19 cellular contexts compared by ENCODE assay signal in the genomic region with DNA sequence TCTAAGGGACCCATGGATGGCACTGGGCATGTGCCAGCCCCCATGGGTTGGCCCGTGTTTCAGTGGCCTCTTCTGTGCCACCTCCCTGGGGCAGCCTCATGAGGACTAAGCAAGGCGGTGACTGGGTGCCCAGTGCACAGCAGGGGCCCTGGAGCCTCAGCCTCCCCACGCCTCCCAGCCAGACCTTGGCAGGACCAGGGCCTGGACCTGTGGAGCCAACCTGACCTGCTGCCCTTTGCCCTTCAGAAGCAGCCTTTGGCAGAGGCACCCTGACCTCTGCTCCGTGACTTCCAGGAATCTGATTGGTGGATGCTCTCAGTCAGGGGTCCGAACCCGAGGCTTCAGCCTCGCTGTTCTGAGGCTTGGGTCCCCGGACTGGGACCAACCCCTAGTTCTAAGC. TPM values are rescaled to one million over a fixed set of nuclear protein-coding genes. Genes with fewer than 3 reads are reported as not detected.
DNase-seq lines count a peak whose midpoint lies in the region; ATAC-seq and TF ChIP-seq lines count a peak whose summit lies in the region.
"Had no signal": no experiment of that assay in that cellular context is flagged by ENCODE, and none has a peak within 500 bp of the region (broad histone marks: within the 10 kb centered on the region; RNA-seq: fewer than 3 reads in every experiment).

No MANE protein-coding gene starts in this region.

- peak overlapping the region; percentile 78 for H3K27ac ChIP-seq in BLaER1
- no peak overlapping the region for H3K27ac ChIP-seq in neural progenitor cell
- H3K27ac ChIP-seq in osteoblast (ENCODE audit: low read depth, low read length): no peak overlapping the region
- H3K27ac ChIP-seq: C4-2B had no signal

- H3K9me3 ChIP-seq in BLaER1: peaks cover 16% of the 10 kb centered on the region
- no peaks in the 10 kb centered on the region for H3K9me3 ChIP-seq in neural progenitor cell (ENCODE audit: low read depth)
- H3K9me3 ChIP-seq in osteoblast (ENCODE audit: low read depth, low read length): peaks cover 4% of the 10 kb centered on the region
- H3K9me3 ChIP-seq: BE2C, Caco-2 had no signal

- no peaks in the 10 kb centered on the region for H4K20me1 ChIP-seq in BLaER1
- no peaks in the 10 kb centered on the region for H4K20me1 ChIP-seq in neural progenitor cell (ENCODE audit: low read depth)
- no peaks in the 10 kb centered on the region for H4K20me1 ChIP-seq in osteoblast (ENCODE audit: insufficient read depth, low read length)

- H3K36me3 ChIP-seq in BLaER1: peaks cover 77% of the 10 kb centered on the region
- no peaks in the 10 kb centered on the region for H3K36me3 ChIP-seq in neural progenitor cell
- H3K36me3 ChIP-seq in osteoblast (ENCODE audit: insufficient read depth, low read length): no peaks in the 10 kb centered on the region
- H3K36me3 ChIP-seq: BE2C had no signal

- peak overlapping the region; percentile 27; the same call in 1 of the 2 replicates for H3K9ac ChIP-seq in BLaER1
- peak overlapping the region; percentile 8 for H3K9ac ChIP-seq in neural progenitor cell

- H3K27me3 Mint-ChIP-seq in neural progenitor cell (ENCODE audit: insufficient read depth, low read depth): peaks cover 5% of the 10 kb centered on the region
- H3K27me3 Mint-ChIP-seq: CD4-positive, alpha-beta T cell had no signal

- no peak for TF ChIP-seq CTCF in neural progenitor cell (IDR thresholded peaks at IDR 0.05)
- no peak for TF ChIP-seq CTCF in osteoblast (IDR thresholded peaks at IDR 0.05; ENCODE audit: extremely low read depth, low read depth, low read length)

- no peaks in the 10 kb centered on the region for H3K4me1 Mint-ChIP-seq in neural progenitor cell

- DNase-seq in left lobe of liver (ENCODE audit: low spot score) (peak; percentile 70), neural progenitor cell (ENCODE audit: low spot score) (no peak), osteoblast (ENCODE audit: insufficient read length, low spot score, missing footprints) (peak; percentile 45), NCI-H748 treated with DMSO at 0.1 percent for 48 hours (lab: John Stamatoyannopoulos, UW) (no peak), SKM-1 treated with dmso at 0.1 percent for 144 hours (lab: John Stamatoyannopoulos, UW; ENCODE audit: unreplicated experiment) (no peak), NCI-H524 treated with DMSO at 0.1 percent for 48 hours (lab: John Stamatoyannopoulos, UW) (no peak)
- DNase-seq: 8988T; ACHN; BE2C; Caco-2; Calu3; CD4-positive, alpha-beta T cell; CD8-positive, alpha-beta T cell; DMS79 treated with DMSO at 0.1 percent for 48 hours; GF-D8 had no signal

- H3K9me3 Mint-ChIP-seq in neural progenitor cell: no peaks in the 10 kb centered on the region
- H3K9me3 Mint-ChIP-seq: CD4-positive, alpha-beta T cell; CD8-positive, alpha-beta T cell had no signal

- H3K27me3 ChIP-seq in BLaER1 (no peaks in the 10 kb centered on the region), neural progenitor cell (no peaks in the 10 kb centered on the region), osteoblast (ENCODE audit: insufficient read depth, low read length) (no peaks in the 10 kb centered on the region)
- H3K27me3 ChIP-seq: BE2C; BLaER1 treated with 17β-estradiol and CSF1 and Interleukin-3, amounts not matched to agents 10 nM and 100 nM had no signal

- H3K4me3 ChIP-seq in BLaER1 (no peak overlapping the region), neural progenitor cell (no peak overlapping the region), osteoblast (ENCODE audit: insufficient read depth, low read length) (no peak overlapping the region)
- H3K4me3 ChIP-seq: BLaER1 treated with 17β-estradiol and CSF1 and Interleukin-3, amounts not matched to agents 10 nM and 100 nM had no signal

- H3K4me1 ChIP-seq in BLaER1: peaks cover 50% of the 10 kb centered on the region
- H3K4me1 ChIP-seq in neural progenitor cell: no peaks in the 10 kb centered on the region
- H3K4me1 ChIP-seq in osteoblast (ENCODE audit: insufficient read depth, low read length): no peaks in the 10 kb centered on the region
- H3K4me1 ChIP-seq: BE2C, Caco-2 had no signal

- H3F3A ChIP-seq in neural progenitor cell (ENCODE audit: low read depth): no peaks in the 10 kb centered on the region

- H2AFZ ChIP-seq in neural progenitor cell (replicated peaks) (no peak overlapping the region), osteoblast (ENCODE audit: low read length) (no peak overlapping the region)

- no peak overlapping the region for H3K27ac Mint-ChIP-seq in neural progenitor cell
- H3K27ac Mint-ChIP-seq: CD4-positive, alpha-beta T cell; CD8-positive, alpha-beta T cell had no signal

- no peaks in the 10 kb centered on the region for H3K79me2 ChIP-seq in neural progenitor cell (ENCODE audit: low read depth)
- no peaks in the 10 kb centered on the region for H3K79me2 ChIP-seq in osteoblast (ENCODE audit: insufficient read depth, low read length)

- peaks cover 5% of the 10 kb centered on the region for H3K36me3 Mint-ChIP-seq in neural progenitor cell
- H3K36me3 Mint-ChIP-seq: CD8-positive, alpha-beta T cell had no signal

- no peak overlapping the region for H3K4me3 Mint-ChIP-seq in neural progenitor cell
- H3K4me3 Mint-ChIP-seq: CD4-positive, alpha-beta T cell; CD8-positive, alpha-beta T cell had no signal

- no peak overlapping the region for H3K4me2 ChIP-seq in BLaER1
- H3K4me2 ChIP-seq in neural progenitor cell: no peak overlapping the region
- H3K4me2 ChIP-seq in osteoblast (ENCODE audit: insufficient read depth, low read length): no peak overlapping the region

- ATAC-seq in left lobe of liver (peak; percentile 97), HG03045 (IDR thresholded peaks at IDR 0.05; ENCODE audit: unreplicated experiment) (no peak)
- ATAC-seq: CD8-positive, alpha-beta T cell had no signal

RNA-seq across cellular contexts. Expression of gene TAB1, which starts 24.8 kb away (rescaled TPM):
- total RNA-seq in left lobe of liver: 14.8 TPM
- total RNA-seq in neural progenitor cell (ENCODE audit: low replicate concordance): 15.8 and 28.7 TPM in 2 replicates
- 12.7 TPM in 2 replicates for total RNA-seq in osteoblast

RNA-seq across cellular contexts. Expression of gene SYNGR1, which starts 25.0 kb away (rescaled TPM):
- total RNA-seq in left lobe of liver (2.9 TPM), neural progenitor cell (ENCODE audit: low replicate concordance) (11.0 and 26.9 TPM in 2 replicates), osteoblast (2.1 and 3.6 TPM in 2 replicates)

RNA-seq across cellular contexts. Expression of gene RPL3, which starts 55.4 kb away (rescaled TPM):
- total RNA-seq in left lobe of liver: 862 TPM
- total RNA-seq in neural progenitor cell (ENCODE audit: low replicate concordance): 3,021 and 4,709 TPM in 2 replicates
- total RNA-seq in osteoblast: 1,858 and 2,119 TPM in 2 replicates

Comparison
In these comparisons a context has a peak if more than half of its experiments do, and no peak if none do; other contexts are left out.
1. DNase-seq: peak in left lobe of liver (single experiment) and osteoblast (single experiment); none in neural progenitor cell (single experiment), NCI-H748 treated with DMSO at 0.1 percent for 48 hours (single experiment), SKM-1 treated with dmso at 0.1 percent for 144 hours (single experiment) and NCI-H524 treated with DMSO at 0.1 percent for 48 hours (single experiment).